14 cellular contexts compared by ENCODE assay signal in genomic region chr10:102757323-102757722, GRCh38.
"Had no signal": no experiment of that assay in that cellular context is flagged by ENCODE, and none has a peak within 500 bp of the region (broad histone marks: within the 10 kb centered on the region; RNA-seq: fewer than 3 reads in every experiment).

No MANE protein-coding gene starts in this region.

- ATAC-seq: stimulated activated memory B cell treated with anti-CD40 and anti-IgM and Interleukin-4, amounts not matched to agents 10 μg/mL and 1 μg/mL and 100 μg/mL, for 72 hours had no signal

- H3K27ac ChIP-seq: colonic mucosa, neural progenitor cell had no signal

- H3K4me1 ChIP-seq: colonic mucosa had no signal

- H3K27me3 ChIP-seq: colonic mucosa, neural progenitor cell, ovary, tibial nerve had no signal

- DNase-seq: activated CD4-positive, alpha-beta T cell treated with anti-CD3 and anti-CD28 coated beads, Interleukin-2, amount 50 U/mL, for 48 hours; activated CD4-positive, CD25-positive, alpha-beta regulatory T cell treated with anti-CD3 and anti-CD28 coated beads, Interleukin-2, amount 50 U/mL, for 72 hours; activated naive CD4-positive, alpha-beta T cell treated with anti-CD3 and anti-CD28 coated beads, Interleukin-2, amount 50 U/mL, for 16 hours; activated T-cell treated with anti-CD3 and anti-CD28 coated beads, Interleukin-2, amount 50 U/mL, for 24 hours; colonic mucosa; effector CD4-positive, alpha-beta T cell; foreskin melanocyte; mesendoderm; T-helper 1 cell; T1000 had no signal

- H3K4me3 ChIP-seq: colonic mucosa, neural progenitor cell, ovary, tibial nerve had no signal

- H3K9me3 ChIP-seq: colonic mucosa, ovary, tibial nerve had no signal

- H3K36me3 ChIP-seq: colonic mucosa, neural progenitor cell, ovary, tibial nerve had no signal
